ENCODE assay signal across 17 cellular contexts in the genomic region with DNA sequence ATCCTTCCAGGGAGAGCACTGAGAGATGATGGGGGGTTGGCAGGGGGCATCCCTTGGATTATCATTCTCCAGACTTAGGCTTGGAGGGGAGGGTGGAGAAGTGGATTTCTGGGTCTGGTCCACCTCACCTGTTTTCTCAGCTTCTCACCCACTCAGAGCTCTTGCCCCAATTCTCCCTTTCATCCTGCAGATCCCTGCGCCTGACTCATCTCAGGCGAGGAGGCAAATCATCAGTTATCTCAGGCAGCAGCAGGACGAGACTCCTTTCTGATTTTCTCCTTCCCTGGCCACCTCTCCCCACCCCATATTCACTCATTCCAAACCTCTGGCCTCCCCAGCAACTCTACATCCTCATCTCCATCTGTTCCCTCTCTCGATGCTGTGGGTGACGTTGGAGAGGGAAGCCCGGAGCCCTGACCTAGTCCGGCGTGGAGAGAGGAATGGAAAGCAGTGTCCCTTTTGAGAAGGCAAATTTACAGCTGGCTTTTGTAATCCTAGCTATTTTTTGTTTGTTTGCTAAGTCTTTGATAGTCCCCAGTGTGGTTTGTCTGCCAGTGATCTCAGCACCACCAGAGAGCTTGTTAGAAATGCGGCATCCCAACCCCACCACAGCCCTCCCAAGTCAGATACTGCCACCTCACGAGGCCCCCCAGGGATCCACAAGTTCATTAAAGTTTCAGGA. TPM values are rescaled to one million over a fixed set of nuclear protein-coding genes. Genes with fewer than 3 reads are reported as not detected.
DNase-seq lines count a peak whose midpoint lies in the region; ATAC-seq and TF ChIP-seq lines count a peak whose summit lies in the region.
"Had no signal": no experiment of that assay in that cellular context is flagged by ENCODE, and none has a peak within 500 bp of the region (broad histone marks: within the 10 kb centered on the region; RNA-seq: fewer than 3 reads in every experiment).

No MANE protein-coding gene starts in this region.

- H3K27me3 Mint-ChIP-seq in CD8-positive, alpha-beta T cell (ENCODE audit: low read depth): no peaks in the 10 kb centered on the region
- no peaks in the 10 kb centered on the region for H3K27me3 Mint-ChIP-seq in activated CD8-positive, alpha-beta T cell treated with anti-CD3 and anti-CD28 coated beads for 36 hours

- intact Hi-C loops in CD8-positive, alpha-beta T cell (cut with DNase I, micrococcal nuclease): loop anchor here (5.0 kb wide), 1 partner anchor 33 kb away; no protein-coding TSS in a partner anchor
- intact Hi-C loops in activated CD8-positive, alpha-beta T cell treated with anti-CD3 and anti-CD28 coated beads for 36 hours (cut with micrococcal nuclease): no loop called here
- intact Hi-C loops in upper lobe of right lung (cut with DNase I): no loop called here

- peaks cover 29% of the 10 kb centered on the region for H3K36me3 Mint-ChIP-seq in CD8-positive, alpha-beta T cell
- peaks cover 43% of the 10 kb centered on the region for H3K36me3 Mint-ChIP-seq in activated CD8-positive, alpha-beta T cell treated with anti-CD3 and anti-CD28 coated beads for 36 hours (ENCODE audit: low read depth)

- ATAC-seq in CD8-positive, alpha-beta T cell: no peak
- no peak for ATAC-seq in activated CD8-positive, alpha-beta T cell treated with anti-CD3 and anti-CD28 coated beads for 36 hours
- ATAC-seq in foreskin keratinocyte (no peak), upper lobe of right lung (no peak)
- ATAC-seq: pancreas had no signal

- H3K9me3 Mint-ChIP-seq in CD8-positive, alpha-beta T cell: no peaks in the 10 kb centered on the region
- H3K9me3 Mint-ChIP-seq in activated CD8-positive, alpha-beta T cell treated with anti-CD3 and anti-CD28 coated beads for 36 hours: peaks cover 8% of the 10 kb centered on the region

- H3K4me1 Mint-ChIP-seq in CD8-positive, alpha-beta T cell (ENCODE audit: low read depth): peaks cover 50% of the 10 kb centered on the region
- H3K4me1 Mint-ChIP-seq in activated CD8-positive, alpha-beta T cell treated with anti-CD3 and anti-CD28 coated beads for 36 hours (ENCODE audit: low read depth): peaks cover 64% of the 10 kb centered on the region

- H3K4me3 Mint-ChIP-seq in CD8-positive, alpha-beta T cell: no peak overlapping the region
- no peak overlapping the region for H3K4me3 Mint-ChIP-seq in activated CD8-positive, alpha-beta T cell treated with anti-CD3 and anti-CD28 coated beads for 36 hours

- DNase-seq in AG04450 (ENCODE audit: low read depth, low spot score) (no peak), foreskin keratinocyte (no peak), upper lobe of right lung (no peak), NCI-H146 (lab: John Stamatoyannopoulos, UW) (no peak), OCI-M1 (lab: John Stamatoyannopoulos, UW) (no peak), DMS79 (lab: John Stamatoyannopoulos, UW) (no peak)
- no peak for DNase-seq in CD8-positive, alpha-beta T cell
- DNase-seq in activated CD8-positive, alpha-beta T cell treated with anti-CD3 and anti-CD28 coated beads for 36 hours: no peak
- DNase-seq: activated CD4-positive, alpha-beta T cell treated with anti-CD3 and anti-CD28 coated beads, Interleukin-2, amount 50 U/mL, for 48 hours; brain microvascular endothelial cell; HCEC 1CT; hippocampal formation; NCI-H1694 treated with DMSO at 0.1 percent for 48 hours; NCI-H446 treated with DMSO at 0.1 percent for 48 hours; pancreas; stimulated activated CD4-positive, alpha-beta T cell treated with anti-CD3 and anti-CD28 coated beads, Interleukin-4, amount 100 ng/mL, for 4 hours; thyroid gland had no signal

- no peak for TF ChIP-seq CTCF in AG04450 (IDR thresholded peaks at IDR 0.05; ENCODE audit: low read depth, low read length)
- TF ChIP-seq CTCF in CD8-positive, alpha-beta T cell (IDR thresholded peaks at IDR 0.05): no peak
- no peak for TF ChIP-seq CTCF in activated CD8-positive, alpha-beta T cell treated with anti-CD3 and anti-CD28 coated beads for 36 hours (IDR thresholded peaks at IDR 0.05)
- TF ChIP-seq CTCF in foreskin keratinocyte (conservative IDR thresholded peaks at IDR 0.05): no peak
- TF ChIP-seq CTCF in upper lobe of right lung (IDR thresholded peaks at IDR 0.05): no peak

- peaks cover 20% of the 10 kb centered on the region for H3K4me1 ChIP-seq in CD8-positive, alpha-beta T cell (ENCODE audit: insufficient read depth, low read length)
- H3K4me1 ChIP-seq in foreskin keratinocyte: peaks cover 30% of the 10 kb centered on the region
- peaks cover 3% of the 10 kb centered on the region for H3K4me1 ChIP-seq in upper lobe of right lung
- H3K4me1 ChIP-seq: pancreas had no signal

- H3K36me3 ChIP-seq in CD8-positive, alpha-beta T cell (ENCODE audit: insufficient read depth, low read length): no peaks in the 10 kb centered on the region
- peaks cover 8% of the 10 kb centered on the region for H3K36me3 ChIP-seq in upper lobe of right lung
- H3K36me3 ChIP-seq: pancreas, thyroid gland had no signal

- H3K4me3 ChIP-seq in AG04450 (ENCODE audit: low read depth, low read length) (no peak overlapping the region), upper lobe of right lung (no peak overlapping the region)
- H3K4me3 ChIP-seq in CD8-positive, alpha-beta T cell (ENCODE audit: low read depth, low read length): no peak overlapping the region
- H3K4me3 ChIP-seq: pancreas, thyroid gland had no signal

- CTCF ChIA-PET in AG04450 (lab: Charles Lee): no interaction called here
- CTCF ChIA-PET in CD8-positive, alpha-beta T cell (lab: Charles Lee): interaction anchor here (0.7 to 1.2 kb wide), 3 partner anchors 125 to 246 kb away, joined by 3 read pairs; no protein-coding TSS in a partner anchor
- CTCF ChIA-PET in activated CD8-positive, alpha-beta T cell treated with anti-CD3 and anti-CD28 coated beads for 36 hours (lab: Charles Lee): interaction anchor here (1.0 to 1.8 kb wide), 3 partner anchors 9 to 30 kb away, joined by 3 to 6 read pairs (median 3); no protein-coding TSS in a partner anchor

- H3K9me3 ChIP-seq in AG04450 (ENCODE audit: control insufficient read depth, insufficient read depth, low read length) (peaks cover 7% of the 10 kb centered on the region), upper lobe of right lung (no peaks in the 10 kb centered on the region)
- no peaks in the 10 kb centered on the region for H3K9me3 ChIP-seq in CD8-positive, alpha-beta T cell (ENCODE audit: low read length)
- H3K9me3 ChIP-seq: pancreas, thyroid gland had no signal

- POLR2A ChIA-PET in AG04450 (lab: Yijun Ruan, JAX): interaction anchor here (0.6 kb wide), 1 partner anchor 35 kb away, joined by 5 read pairs; no protein-coding TSS in a partner anchor
- POLR2A ChIA-PET in CD8-positive, alpha-beta T cell (lab: Charles Lee): interaction anchor here (0.9 to 3.9 kb wide), 2 partner anchors 24 to 100 kb away, joined by 3 to 28 read pairs; partner anchors contain the start of genes COG3 and TPT1
- POLR2A ChIA-PET in activated CD8-positive, alpha-beta T cell treated with anti-CD3 and anti-CD28 coated beads for 36 hours (lab: Charles Lee): interaction anchor here (0.6 to 1.8 kb wide), 10 partner anchors 11 to 355 kb away, joined by 3 to 6 read pairs (median 3); partner anchors contain the start of genes COG3 and TPT1

- peak overlapping the region; percentile 76 for H3K27ac Mint-ChIP-seq in CD8-positive, alpha-beta T cell
- H3K27ac Mint-ChIP-seq in activated CD8-positive, alpha-beta T cell treated with anti-CD3 and anti-CD28 coated beads for 36 hours: peak overlapping the region; percentile 54

- H3K27me3 ChIP-seq in AG04450 (ENCODE audit: control insufficient read depth, insufficient read depth, low read length): no peaks in the 10 kb centered on the region
- no peaks in the 10 kb centered on the region for H3K27me3 ChIP-seq in CD8-positive, alpha-beta T cell (ENCODE audit: insufficient read depth, low read length)
- no peaks in the 10 kb centered on the region for H3K27me3 ChIP-seq in foreskin keratinocyte
- no peaks in the 10 kb centered on the region for H3K27me3 ChIP-seq in upper lobe of right lung
- H3K27me3 ChIP-seq: brain microvascular endothelial cell, pancreas, thyroid gland had no signal

- H3K27ac ChIP-seq in AG04450 (ENCODE audit: low read depth, low read length) (peak overlapping the region; percentile 11), foreskin keratinocyte (peak overlapping the region; percentile 90), upper lobe of right lung (no peak overlapping the region)
- no peak overlapping the region for H3K27ac ChIP-seq in CD8-positive, alpha-beta T cell (ENCODE audit: low read depth, low read length)
- H3K27ac ChIP-seq: brain microvascular endothelial cell, pancreas, thyroid gland had no signal

RNA-seq across cellular contexts. Expression of gene TPT1, which starts 24.0 kb away (rescaled TPM):
- polyA plus RNA-seq in AG04450 (2011; rRNA removed): 6,434 and 7,581 TPM in 2 replicates
- polyA minus RNA-seq in AG04450 (2011; rRNA and poly(A)+ RNA removed): 1,741 and 1,851 TPM in 2 replicates
- total RNA-seq in CD8-positive, alpha-beta T cell: 1,000 to 10,000 TPM; 8,260 to 8,503 TPM
- total RNA-seq in activated CD8-positive, alpha-beta T cell treated with anti-CD3 and anti-CD28 coated beads for 36 hours: 1,000 to 10,000 TPM; 3,533 to 3,563 TPM
- total RNA-seq in foreskin keratinocyte: 3,187 and 3,228 TPM in 2 replicates
- polyA plus RNA-seq in foreskin keratinocyte: 4,571 and 4,595 TPM in 2 replicates
- 4,924 TPM for total RNA-seq in upper lobe of right lung

RNA-seq across cellular contexts. Expression of gene SLC25A30, which starts 53.2 kb away (rescaled TPM):
- polyA plus RNA-seq in AG04450 (2011; rRNA removed) (14.0 and 14.3 TPM in 2 replicates), foreskin keratinocyte (6.5 and 9.0 TPM in 2 replicates)
- polyA minus RNA-seq in AG04450 (2011; rRNA and poly(A)+ RNA removed): 23.8 and 31.1 TPM in 2 replicates
- total RNA-seq in CD8-positive, alpha-beta T cell: 10 to 100 TPM; 37.7 to 40.5 TPM
- 10 to 100 TPM; 18.9 to 21.2 TPM for total RNA-seq in activated CD8-positive, alpha-beta T cell treated with anti-CD3 and anti-CD28 coated beads for 36 hours
- total RNA-seq in foreskin keratinocyte (23.0 and 25.3 TPM in 2 replicates), upper lobe of right lung (31.4 TPM)

Comparison
In these comparisons a context has a peak if more than half of its experiments do, and no peak if none do; other contexts are left out.
1. H3K27ac ChIP-seq: peak in AG04450 (single experiment) and foreskin keratinocyte (single experiment); none in CD8-positive, alpha-beta T cell (single experiment) and upper lobe of right lung (single experiment).
2. intact Hi-C loops: an anchor here in CD8-positive, alpha-beta T cell (5.0 kb wide); none called in activated CD8-positive, alpha-beta T cell treated with anti-CD3 and anti-CD28 coated beads for 36 hours and upper lobe of right lung.